8 cellular contexts compared by ENCODE assay signal in genomic region chr7:5421626-5422323, GRCh38. TPM values are rescaled to one million over a fixed set of nuclear protein-coding genes. Genes with fewer than 3 reads are reported as not detected.
A peak's percentile ranks its signal among the peaks of the same experiment; 100 is the strongest.
DNase-seq lines count a peak whose midpoint lies in the region; ATAC-seq and TF ChIP-seq lines count a peak whose summit lies in the region.

No MANE protein-coding gene starts in this region.

- TF ChIP-seq CTCF in HL-60 (IDR thresholded peaks at IDR 0.05; ENCODE audit: insufficient read depth, low read length) (no peak), WERI-Rb-1 (IDR thresholded peaks at IDR 0.05; ENCODE audit: low read depth, low read length) (no peak)

- no peaks in the 10 kb centered on the region for H3K9me3 ChIP-seq in CD4-positive, alpha-beta memory T cell (ENCODE audit: control insufficient read depth in 1 of 2, low read length in 2 of 2)
- H3K9me3 ChIP-seq in WERI-Rb-1 (ENCODE audit: severe bottlenecking), result no peaks in the 10 kb centered on the region

- H3K27ac Mint-ChIP-seq in CD4-positive, alpha-beta memory T cell, result peak overlapping the region in 3 of 7 donors; percentile 6 to 74 (median 64)
- H3K27ac Mint-ChIP-seq in naive thymus-derived CD8-positive, alpha-beta T cell, result peak overlapping the region in 1 of 10 donors; percentile 52

- H3K27ac ChIP-seq in CD4-positive, alpha-beta memory T cell (ENCODE audit: low read depth, low read length), result no peak overlapping the region
- H3K27ac ChIP-seq in HL-60 (replicated peaks), result peak overlapping the region; percentile 97
- H3K27ac ChIP-seq in WERI-Rb-1, result peak overlapping the region; percentile 97

- no peak for ATAC-seq in naive thymus-derived CD8-positive, alpha-beta T cell
- no peak for ATAC-seq in GM18873 (IDR thresholded peaks at IDR 0.05; ENCODE audit: low FRiP score, unreplicated experiment)

- peaks cover 16 to 63% (median 33%) of the 10 kb centered on the region in 4 donors for H3K4me1 Mint-ChIP-seq in CD4-positive, alpha-beta memory T cell
- peaks cover 14 to 58% (median 49%) of the 10 kb centered on the region in 4 donors for H3K4me1 Mint-ChIP-seq in naive thymus-derived CD8-positive, alpha-beta T cell

- H3K36me3 ChIP-seq in CD4-positive, alpha-beta memory T cell (ENCODE audit: insufficient read depth, low read length), result no peaks in the 10 kb centered on the region
- no peaks in the 10 kb centered on the region for H3K36me3 ChIP-seq in WERI-Rb-1

- intact Hi-C loops in CD4-positive, alpha-beta memory T cell (cut with micrococcal nuclease), result loop anchor here (1.0 kb wide), 1 partner anchor 24 kb away; no protein-coding TSS in a partner anchor

- DNase-seq in CD4-positive, alpha-beta memory T cell, result peak in 4 of 5 donors; percentile 15 to 31 (median 21)
- peak in 1 of 2 experiments; percentile 28 for DNase-seq in HL-60 (ENCODE audit: low read depth in 1 of 2, low spot score in 1 of 2)
- DNase-seq in WERI-Rb-1, result no peak
- peak; percentile 80 for DNase-seq in fibroblast of peridontal ligament (ENCODE audit: extremely low read depth)
- no peak for DNase-seq in naive thymus-derived CD8-positive, alpha-beta T cell
- no peak for DNase-seq in GM19240 (ENCODE audit: insufficient read length, low spot score)
- no peak for DNase-seq in NOMO-1 treated with dmso at 0.1 percent for 144 hours (lab: John Stamatoyannopoulos, UW; ENCODE audit: unreplicated experiment)

- H3K36me3 Mint-ChIP-seq in CD4-positive, alpha-beta memory T cell, result peaks cover 0 to 1% of the 10 kb centered on the region in 2 donors
- H3K36me3 Mint-ChIP-seq in naive thymus-derived CD8-positive, alpha-beta T cell, result peaks cover 0 to 3% (median 0%) of the 10 kb centered on the region in 3 donors

- peaks cover 76% of the 10 kb centered on the region for H3K4me1 ChIP-seq in CD4-positive, alpha-beta memory T cell (ENCODE audit: insufficient read depth, low read length)

- peak overlapping the region; percentile 73 to 83 (median 76) for H3K4me3 Mint-ChIP-seq in CD4-positive, alpha-beta memory T cell
- H3K4me3 Mint-ChIP-seq in naive thymus-derived CD8-positive, alpha-beta T cell, result peak overlapping the region; percentile 66 to 82 (median 78)

- H3K27me3 Mint-ChIP-seq in CD4-positive, alpha-beta memory T cell, result peaks cover 24 to 48% of the 10 kb centered on the region in 2 donors
- H3K27me3 Mint-ChIP-seq in naive thymus-derived CD8-positive, alpha-beta T cell, result peaks cover 21 to 66% (median 45%) of the 10 kb centered on the region in 5 donors

- CTCF ChIA-PET in CD4-positive, alpha-beta memory T cell (lab: Charles Lee; ENCODE audit: partially characterized antibody), result interaction anchor here (0.6 to 3.3 kb wide), 2 partner anchors 25 to 244 kb away, joined by 3 to 18 read pairs; no protein-coding TSS in a partner anchor

- H3K27me3 ChIP-seq in CD4-positive, alpha-beta memory T cell (ENCODE audit: insufficient read depth, low read length), result peaks cover 59% of the 10 kb centered on the region
- no peaks in the 10 kb centered on the region for H3K27me3 ChIP-seq in HL-60 (ENCODE audit: insufficient read depth, poor library complexity, severe bottlenecking)
- peaks cover 47% of the 10 kb centered on the region for H3K27me3 ChIP-seq in WERI-Rb-1 (ENCODE audit: insufficient read depth, low read depth, severe bottlenecking)

- peak overlapping the region; percentile 54 to 69 for H3K4me3 ChIP-seq in CD4-positive, alpha-beta memory T cell (ENCODE audit: low read length in 2 of 2)
- H3K4me3 ChIP-seq in HL-60 (replicated peaks; ENCODE audit: insufficient read depth, low read length), result peak overlapping the region; percentile 77
- H3K4me3 ChIP-seq in WERI-Rb-1 (ENCODE audit: low read depth, low read length), result peak overlapping the region; percentile 86

- H3K9me3 Mint-ChIP-seq in CD4-positive, alpha-beta memory T cell, result peaks cover 0 to 5% (median 0%) of the 10 kb centered on the region in 8 donors
- H3K9me3 Mint-ChIP-seq in naive thymus-derived CD8-positive, alpha-beta T cell, result no peaks in the 10 kb centered on the region

- POLR2A ChIA-PET in CD4-positive, alpha-beta memory T cell (lab: Charles Lee; ENCODE audit: partially characterized antibody), result interaction anchor here (1.1 to 4.2 kb wide), 4 partner anchors 25 to 401 kb away, joined by 3 to 44 read pairs (median 4); no protein-coding TSS in a partner anchor
- POLR2A ChIA-PET in naive thymus-derived CD8-positive, alpha-beta T cell (lab: Charles Lee), result interaction anchor here (0.6 to 2.8 kb wide), 6 partner anchors 9 to 401 kb away, joined by 3 to 14 read pairs (median 3); no protein-coding TSS in a partner anchor

RNA-seq across cellular contexts. Expression of gene TNRC18, which starts 1.9 kb away (rescaled TPM):
- total RNA-seq in CD4-positive, alpha-beta memory T cell, result 10 to 100 TPM; 47.3 to 48.9 TPM
- polyA plus RNA-seq in CD4-positive, alpha-beta memory T cell, result 1 to 10 TPM in 1 of 2 donors, under 1 TPM in 1; 0.11 to 1.7 TPM
- total RNA-seq in naive thymus-derived CD8-positive, alpha-beta T cell, result 10 to 100 TPM; 41.0 to 42.7 TPM
- polyA plus RNA-seq in naive thymus-derived CD8-positive, alpha-beta T cell, result 1 to 10 TPM in 2 of 3 donors, under 1 TPM in 1; 0.59 to 1.6 (median 1.0) TPM

Comparison
In these comparisons a context has a peak if more than half of its experiments do, and no peak if none do; other contexts are left out.
1. DNase-seq: peak in CD4-positive, alpha-beta memory T cell (4 of 5) and fibroblast of peridontal ligament (single experiment); none in WERI-Rb-1 (single experiment), naive thymus-derived CD8-positive, alpha-beta T cell (0 of 10), GM19240 (single experiment) and NOMO-1 treated with dmso at 0.1 percent for 144 hours (single experiment).
2. Peak in every context shown above with its lines, with median percentiles within 50 percentile points of each other: H3K4me3 ChIP-seq.